16 cellular contexts compared by ENCODE assay signal in genomic region chr6:154653385-154653784, GRCh38.
DNase-seq lines count a peak whose midpoint lies in the region; ATAC-seq, FAIRE-seq and TF ChIP-seq lines count a peak whose summit lies in the region.
"Had no signal": no experiment of that assay in that cellular context is flagged by ENCODE, and none has a peak within 500 bp of the region (broad histone marks: within the 10 kb centered on the region; RNA-seq: fewer than 3 reads in every experiment).

No MANE protein-coding gene starts in this region.

- H3K4ac ChIP-seq in neuronal stem cell (ENCODE audit: low read length): no peak overlapping the region

- TF ChIP-seq RAD21 in liver (IDR thresholded peaks at IDR 0.05): no peak
- no peak for TF ChIP-seq RAD21 in HepG2 (CRISPR knock-in tag; IDR thresholded peaks at IDR 0.05)

- no peak overlapping the region for H2BK5ac ChIP-seq in neuronal stem cell (ENCODE audit: low read length)

- CTCF ChIA-PET in HepG2 (lab: Yijun Ruan, JAX; ENCODE audit: low intra/inter-chr PET ratio, low total read pairs): no interaction called here

- no peaks in the 10 kb centered on the region for H3K4me1 ChIP-seq in liver (ENCODE audit: control insufficient read depth in 4 of 4, insufficient read depth in 4 of 4, low read length in 3 of 4)
- H3K4me1 ChIP-seq in HepG2 (ENCODE audit: insufficient read depth, low read length): no peaks in the 10 kb centered on the region
- peaks cover 0 to 2% of the 10 kb centered on the region in 2 donors for H3K4me1 ChIP-seq in esophagus (ENCODE audit: control insufficient read depth in 2 of 2, insufficient read depth in 2 of 2, low read length in 1 of 2)
- no peaks in the 10 kb centered on the region for H3K4me1 ChIP-seq in neuronal stem cell (ENCODE audit: control insufficient read depth in 2 of 2, insufficient read depth in 1 of 2, low read depth in 1 of 2, low read length in 2 of 2)

- intact Hi-C loops in HepG2 (cut with micrococcal nuclease; ENCODE audit: unreplicated experiment): no loop called here

- H2BK12ac ChIP-seq in neuronal stem cell (ENCODE audit: low read length): no peak overlapping the region

- H2BK15ac ChIP-seq in neuronal stem cell (ENCODE audit: low read length): no peak overlapping the region

- no peak overlapping the region for H4K8ac ChIP-seq in neuronal stem cell (ENCODE audit: low read depth, low read length)

- H3K4me3 Mint-ChIP-seq in mesothelial cell of epicardium: peak overlapping the region; percentile 45
- H3K4me3 Mint-ChIP-seq: activated B cell treated with CpG ODN at 0.5 μM for 24 hours had no signal

- no peak overlapping the region for H2BK120ac ChIP-seq in neuronal stem cell (ENCODE audit: low read depth, low read length)

- FAIRE-seq in HepG2 (lab: Jason Lieb, UNC): no peak
- FAIRE-seq: A204.1, colon had no signal

- H3K9ac ChIP-seq in liver (ENCODE audit: low read depth in 1 of 2, low read length in 2 of 2): peak overlapping the region in 1 of 2 donors; percentile 22
- H3K9ac ChIP-seq in HepG2 (ENCODE audit: insufficient read depth, low read depth, low read length): no peak overlapping the region
- H3K9ac ChIP-seq in neuronal stem cell (ENCODE audit: low read depth, low read length, poor library complexity): no peak overlapping the region

- DNase-seq in HepG2 (ENCODE audit: low spot score): no peak
- DNase-seq in mesothelial cell of epicardium (ENCODE audit: low spot score in 2 of 2, unreplicated experiment in 2 of 2): no peak
- DNase-seq in NCI-H2196 treated with DMSO at 0.1 percent for 48 hours (lab: John Stamatoyannopoulos, UW; ENCODE audit: unreplicated experiment): no peak
- DNase-seq in neuronal stem cell (ENCODE audit: low spot score): no peak
- DNase-seq: activated B cell treated with CpG ODN at 0.5 μM for 24 hours; activated naive CD4-positive, alpha-beta T cell treated with anti-CD3 and anti-CD28 coated beads, Interleukin-2, amount 50 U/mL, for 16 hours; DMS 273 treated with DMSO at 0.1 percent for 48 hours; foreskin melanocyte; naive B cell; NCI-H2171 had no signal

- H3K79me1 ChIP-seq in neuronal stem cell (ENCODE audit: low read depth, low read length): no peaks in the 10 kb centered on the region

- H3K27ac ChIP-seq in liver (ENCODE audit: low read depth in 1 of 2, low read length in 2 of 2) (peak overlapping the region; percentile 10 to 42), HepG2 (ENCODE audit: extremely low read length, insufficient read depth, low read length) (no peak overlapping the region), esophagus (ENCODE audit: low read depth in 2 of 2, low read length in 1 of 2) (peak overlapping the region; percentile 11), neuronal stem cell (replicated peaks; ENCODE audit: low read length) (no peak overlapping the region)

- peaks cover 12% of the 10 kb centered on the region for H3K4me1 Mint-ChIP-seq in mesothelial cell of epicardium
- H3K4me1 Mint-ChIP-seq: activated B cell treated with CpG ODN at 0.5 μM for 24 hours, naive B cell had no signal

- H3K4me3 ChIP-seq in liver (ENCODE audit: low read depth in 1 of 3, low read length in 3 of 3) (no peak overlapping the region), HepG2 (replicated peaks in 1 of 3; ENCODE audit: insufficient read depth in 1 of 3, low read depth in 2 of 3, low read length in 3 of 3) (no peak overlapping the region), esophagus (ENCODE audit: low read depth in 1 of 2, low read length in 2 of 2) (no peak overlapping the region), neuronal stem cell (ENCODE audit: low read length in 2 of 2) (no peak overlapping the region)

- TF ChIP-seq CTCF in liver (IDR thresholded peaks at IDR 0.05; ENCODE audit: low read depth, low read length, missing input control) (no peak), HepG2 (CRISPR knock-in tag; IDR thresholded peaks at IDR 0.05) (no peak), mesothelial cell of epicardium (IDR thresholded peaks at IDR 0.05; ENCODE audit: unreplicated experiment) (no peak)

- no peaks in the 10 kb centered on the region for H3K9me3 Mint-ChIP-seq in mesothelial cell of epicardium
- H3K9me3 Mint-ChIP-seq: activated B cell treated with CpG ODN at 0.5 μM for 24 hours had no signal

- ATAC-seq in HepG2 (no peak), GM21723 (IDR thresholded peaks at IDR 0.05; ENCODE audit: unreplicated experiment) (no peak), HG02763 (IDR thresholded peaks at IDR 0.05; ENCODE audit: unreplicated experiment) (no peak)

- H3K27ac Mint-ChIP-seq in mesothelial cell of epicardium: peak overlapping the region; percentile 90
- H3K27ac Mint-ChIP-seq: activated B cell treated with CpG ODN at 0.5 μM for 24 hours had no signal

- no peaks in the 10 kb centered on the region for H3K9me3 ChIP-seq in liver (ENCODE audit: control insufficient read depth in 4 of 4, low read length in 3 of 4)
- no peaks in the 10 kb centered on the region for H3K9me3 ChIP-seq in HepG2 (ENCODE audit: low read length)
- no peaks in the 10 kb centered on the region for H3K9me3 ChIP-seq in esophagus (ENCODE audit: control insufficient read depth in 2 of 2, insufficient read depth in 1 of 2, low read depth in 1 of 2, low read length in 1 of 2)
- H3K9me3 ChIP-seq in neuronal stem cell (replicated peaks in 1 of 2; ENCODE audit: control insufficient read depth in 2 of 2, insufficient read depth in 1 of 2, low read depth in 1 of 2, low read length in 2 of 2): no peaks in the 10 kb centered on the region

- no peaks in the 10 kb centered on the region for H3K36me3 Mint-ChIP-seq in mesothelial cell of epicardium
- H3K36me3 Mint-ChIP-seq: naive B cell had no signal

- POLR2A ChIA-PET in HepG2 (lab: Yijun Ruan, JAX): no interaction called here

- TF ChIP-seq EP300 in HepG2 (IDR thresholded peaks at IDR 0.05; ENCODE audit: low read depth in 2 of 2, low read length in 2 of 2) (no peak), HepG2 (CRISPR knock-in tag; IDR thresholded peaks at IDR 0.05; ENCODE audit: borderline replicate concordance) (no peak)

- H3K27me3 Mint-ChIP-seq in mesothelial cell of epicardium (ENCODE audit: low read depth): no peaks in the 10 kb centered on the region
- H3K27me3 Mint-ChIP-seq: naive B cell had no signal

- no peaks in the 10 kb centered on the region for H4K20me1 ChIP-seq in HepG2 (ENCODE audit: insufficient read depth, low read length)

- no peak overlapping the region for H3K14ac ChIP-seq in neuronal stem cell (ENCODE audit: low read length)

- no peak overlapping the region for H3K18ac ChIP-seq in neuronal stem cell (ENCODE audit: low read length)

- in situ Hi-C loops in HepG2 (cut with HindIII; ENCODE audit: extremely low pct_ligation_motif_present, low pct_unique_long_range_greater_than_20kb): loop anchor here (25.0 kb wide), 1 partner anchor 491 kb away; no protein-coding TSS in a partner anchor

- H3K23ac ChIP-seq in neuronal stem cell (ENCODE audit: low read depth, low read length, poor library complexity): no peak overlapping the region

- H3K36me3 ChIP-seq in liver (ENCODE audit: control insufficient read depth in 4 of 4, insufficient read depth in 3 of 4, low read depth in 1 of 4, low read length in 3 of 4) (no peaks in the 10 kb centered on the region), HepG2 (replicated peaks in 1 of 2; ENCODE audit: control insufficient read depth in 1 of 2, insufficient read depth in 2 of 2, low read length in 2 of 2) (no peaks in the 10 kb centered on the region), esophagus (ENCODE audit: control insufficient read depth in 2 of 2, insufficient read depth in 2 of 2, low read length in 1 of 2) (no peaks in the 10 kb centered on the region), neuronal stem cell (replicated peaks in 1 of 2; ENCODE audit: control insufficient read depth in 2 of 2, insufficient read depth in 2 of 2, low read length in 2 of 2) (no peaks in the 10 kb centered on the region)

- TF ChIP-seq POLR2A in HepG2 (IDR thresholded peaks at IDR 0.05; ENCODE audit: insufficient read depth in 1 of 2, low read depth in 2 of 2, low read length in 2 of 2): no peak

- BruUV-seq in HepG2 (replicated peaks; lab: Mats Ljungman, UMichigan): no TSS peak

- H3K4me2 ChIP-seq in HepG2 (ENCODE audit: low read depth, low read length): no peak overlapping the region
- no peak overlapping the region for H3K4me2 ChIP-seq in neuronal stem cell (ENCODE audit: insufficient read depth, low read length, poor library complexity, severe bottlenecking)

- no peak overlapping the region for H4K91ac ChIP-seq in neuronal stem cell (ENCODE audit: low read depth, low read length, poor library complexity)

- WGBS in liver: 72% methylated on average over 3 of the region's 3 CpGs
- 30% methylated on average over 3 of the region's 3 CpGs for WGBS in HepG2 (ENCODE audit: low lambda C conversion rate)
- WGBS in esophagus, 2 donors: 34 to 35% methylated on average over 3 of the region's 3 CpGs
- no CpG with 5 or more reads among the region's 3 CpGs for WGBS in neuronal stem cell (ENCODE audit: extremely low coverage in 2 of 2, insufficient read length in 2 of 2, insufficient replicate concordance in 1 of 2), 2 donors

- no peak overlapping the region for H2AFZ ChIP-seq in HepG2 (ENCODE audit: low read length)
- no peak overlapping the region for H2AFZ ChIP-seq in neuronal stem cell (ENCODE audit: low read length)

- no peaks in the 10 kb centered on the region for H3K79me2 ChIP-seq in HepG2 (ENCODE audit: insufficient read depth, low read length)

- H2AK5ac ChIP-seq in neuronal stem cell (ENCODE audit: low read depth, low read length): no peak overlapping the region

- H3K27me3 ChIP-seq in liver (ENCODE audit: control insufficient read depth in 4 of 4, insufficient read depth in 4 of 4, low read length in 3 of 4): no peaks in the 10 kb centered on the region
- H3K27me3 ChIP-seq in HepG2 (ENCODE audit: control insufficient read depth in 1 of 2, insufficient read depth in 2 of 2, low read length in 2 of 2): no peaks in the 10 kb centered on the region
- no peaks in the 10 kb centered on the region for H3K27me3 ChIP-seq in esophagus (ENCODE audit: control insufficient read depth in 1 of 2, insufficient read depth in 2 of 2, low read length in 2 of 2)
- H3K27me3 ChIP-seq in neuronal stem cell (ENCODE audit: control insufficient read depth in 3 of 3, insufficient read depth in 3 of 3, low read depth in 1 of 3, low read length in 3 of 3): no peaks in the 10 kb centered on the region

TF ChIP-seq in liver, 16 proteins besides CTCF, POLR2A, EP300 and RAD21 (continues in another document):
- TF ChIP-seq MAX (IDR thresholded peaks at IDR 0.05): no peak

TF ChIP-seq in HepG2, 621 proteins besides CTCF, POLR2A, EP300 and RAD21 (continues in another document):
- TF ChIP-seq ZNF562 (CRISPR knock-in tag; IDR thresholded peaks at IDR 0.05; ENCODE audit: borderline replicate concordance): no peak
- no peak for TF ChIP-seq TOE1 (CRISPR knock-in tag; IDR thresholded peaks at IDR 0.05)
- TF ChIP-seq ISX (CRISPR knock-in tag; conservative IDR thresholded peaks at IDR 0.05): no peak
- TF ChIP-seq SSRP1 (CRISPR knock-in tag; IDR thresholded peaks at IDR 0.05): no peak

Comparison
In these comparisons a context has a peak if more than half of its experiments do, and no peak if none do; other contexts are left out.
1. H3K27ac ChIP-seq: peak in liver (2 of 2) and esophagus (2 of 2); none in HepG2 (single experiment) and neuronal stem cell (single experiment).